1 cellular context compared by ENCODE assay signal in the genomic region with DNA sequence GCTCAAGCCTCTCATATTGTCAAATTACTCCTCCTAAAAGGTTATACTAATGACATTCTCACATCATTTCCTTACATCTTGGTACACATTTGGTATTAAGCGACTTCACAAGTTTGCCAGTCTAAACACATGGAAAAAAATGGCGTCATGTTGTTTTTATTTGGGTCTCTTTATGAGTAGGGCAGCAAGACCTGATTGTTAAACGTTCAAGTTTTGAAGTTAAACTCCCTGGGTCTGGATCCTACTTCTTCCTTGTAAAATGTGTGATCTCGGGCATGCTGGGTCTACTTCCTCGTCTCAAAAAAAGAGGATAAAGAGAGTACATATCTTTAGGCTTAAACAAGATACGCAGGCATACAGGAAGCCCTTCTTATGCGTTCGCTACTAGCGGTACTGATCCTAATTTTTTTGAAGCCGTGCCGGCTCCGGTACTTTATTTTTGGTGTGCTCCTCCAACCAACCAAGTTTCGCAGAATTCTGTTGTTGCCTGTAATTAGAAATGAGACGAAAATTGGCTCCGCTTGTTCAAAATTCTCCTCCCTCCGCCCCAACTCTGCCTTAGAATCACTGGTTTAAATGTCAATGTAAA.
A peak's percentile ranks its signal among the peaks of the same experiment; 100 is the strongest.
TF ChIP-seq lines count a peak whose summit lies in the region.

No MANE protein-coding gene starts in this region.

TF ChIP-seq in GM12878, 131 proteins besides CTCF, POLR2A, EP300 and RAD21:
- no peak for TF ChIP-seq RFX5 (IDR thresholded peaks at IDR 0.05; ENCODE audit: low read depth, low read length)
- peak; percentile 60; the same call in 1 of the 2 replicates for TF ChIP-seq YY1 (IDR thresholded peaks at IDR 0.05; ENCODE audit: low read depth, low read length)
- TF ChIP-seq, protein P1, sequence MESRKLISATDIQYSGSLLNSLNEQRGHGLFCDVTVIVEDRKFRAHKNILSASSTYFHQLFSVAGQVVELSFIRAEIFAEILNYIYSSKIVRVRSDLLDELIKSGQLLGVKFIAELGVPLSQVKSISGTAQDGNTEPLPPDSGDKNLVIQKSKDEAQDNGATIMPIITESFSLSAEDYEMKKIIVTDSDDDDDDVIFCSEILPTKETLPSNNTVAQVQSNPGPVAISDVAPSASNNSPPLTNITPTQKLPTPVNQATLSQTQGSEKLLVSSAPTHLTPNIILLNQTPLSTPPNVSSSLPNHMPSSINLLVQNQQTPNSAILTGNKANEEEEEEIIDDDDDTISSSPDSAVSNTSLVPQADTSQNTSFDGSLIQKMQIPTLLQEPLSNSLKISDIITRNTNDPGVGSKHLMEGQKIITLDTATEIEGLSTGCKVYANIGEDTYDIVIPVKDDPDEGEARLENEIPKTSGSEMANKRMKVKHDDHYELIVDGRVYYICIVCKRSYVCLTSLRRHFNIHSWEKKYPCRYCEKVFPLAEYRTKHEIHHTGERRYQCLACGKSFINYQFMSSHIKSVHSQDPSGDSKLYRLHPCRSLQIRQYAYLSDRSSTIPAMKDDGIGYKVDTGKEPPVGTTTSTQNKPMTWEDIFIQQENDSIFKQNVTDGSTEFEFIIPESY (IDR thresholded peaks at IDR 0.05) = 0 out of 2 replicates have a peak, but pooled peaks have one; percentile 16
- 0 out of 2 replicates have a peak, but pooled peaks have one; percentile 41 for TF ChIP-seq MTA3 (IDR thresholded peaks at IDR 0.05; ENCODE audit: borderline replicate concordance, low read length)
- no peak for TF ChIP-seq HCFC1 (IDR thresholded peaks at IDR 0.05; ENCODE audit: low read length)
